Comparison of ENCODE assay signal across 1 cellular context in genomic region chr15:67370206-67370954, GRCh38.
TF ChIP-seq lines count a peak whose summit lies in the region.

No MANE protein-coding gene starts in this region.

TF ChIP-seq in K562, 482 proteins besides CTCF, POLR2A, EP300 and RAD21 (continued from another document and continues in another):
- TF ChIP-seq NFRKB (IDR thresholded peaks at IDR 0.05; ENCODE audit: low read depth) (0 out of 2 replicates have a peak, but pooled peaks have one; percentile 26), HNRNPK (IDR thresholded peaks at IDR 0.05; ENCODE audit: low read depth, low read length, poor library complexity, severe bottlenecking) (no peak), MAFK (IDR thresholded peaks at IDR 0.05; ENCODE audit: low read length) (0 out of 2 replicates have a peak, but pooled peaks have one; percentile 23), RREB1 (CRISPR knock-in tag; IDR thresholded peaks at IDR 0.05) (no peak), FIP1L1 (IDR thresholded peaks at IDR 0.05; ENCODE audit: low read depth, low read length, poor library complexity, severe bottlenecking) (no peak), XRCC5 (IDR thresholded peaks at IDR 0.05; ENCODE audit: low read depth, low read length) (no peak), ZFPM2 (CRISPR knock-in tag; IDR thresholded peaks at IDR 0.05) (no peak), THAP12 (CRISPR knock-in tag; IDR thresholded peaks at IDR 0.05) (no peak), MLLT1 (IDR thresholded peaks at IDR 0.05) (no peak), SLC30A9 (CRISPR knock-in tag; IDR thresholded peaks at IDR 0.05) (no peak), FOXP4 (CRISPR knock-in tag; IDR thresholded peaks at IDR 0.05; ENCODE audit: borderline replicate concordance) (no peak), FOS (IDR thresholded peaks at IDR 0.05; ENCODE audit: extremely low read depth, insufficient read length) (no peak), NFIX (CRISPR knock-in tag; IDR thresholded peaks at IDR 0.05; ENCODE audit: low read depth) (no peak), ESRRA (IDR thresholded peaks at IDR 0.05; ENCODE audit: borderline replicate concordance, low read depth) (no peak), ARID1B (IDR thresholded peaks at IDR 0.05) (peak; percentile 71), ZFP1 (CRISPR knock-in tag; IDR thresholded peaks at IDR 0.05) (no peak), MECOM (CRISPR knock-in tag; IDR thresholded peaks at IDR 0.05) (no peak), ZNF354B (CRISPR knock-in tag; IDR thresholded peaks at IDR 0.05) (no peak), ZBTB33 (CRISPR knock-in tag; IDR thresholded peaks at IDR 0.05) (no peak), SRSF1 (IDR thresholded peaks at IDR 0.05; ENCODE audit: low read depth, low read length) (no peak), ETV6 (IDR thresholded peaks at IDR 0.05; ENCODE audit: borderline replicate concordance in 1 of 2, low read depth in 2 of 2, low read length in 1 of 2) (no peak), ETV6 (CRISPR knock-in tag; IDR thresholded peaks at IDR 0.05; ENCODE audit: borderline replicate concordance) (no peak), ZKSCAN3 (CRISPR knock-in tag; IDR thresholded peaks at IDR 0.05) (no peak), HNRNPL (IDR thresholded peaks at IDR 0.05; ENCODE audit: low read depth, low read length) (no peak), HOXB6 (CRISPR knock-in tag; IDR thresholded peaks at IDR 0.05; ENCODE audit: borderline replicate concordance) (no peak), FOXO4 (CRISPR knock-in tag; IDR thresholded peaks at IDR 0.05) (no peak), PHTF2 (CRISPR knock-in tag; IDR thresholded peaks at IDR 0.05) (no peak), IFI16 (CRISPR knock-in tag; IDR thresholded peaks at IDR 0.05) (no peak), HOMEZ (CRISPR knock-in tag; IDR thresholded peaks at IDR 0.05) (no peak), PRDM10 (IDR thresholded peaks at IDR 0.05; ENCODE audit: partially characterized antibody) (no peak), ZNF696 (CRISPR knock-in tag; conservative IDR thresholded peaks at IDR 0.05) (no peak), SAP30 (IDR thresholded peaks at IDR 0.05; ENCODE audit: borderline replicate concordance, insufficient read depth, low read depth, low read length, poor library complexity, severe bottlenecking) (no peak), WHSC1 (IDR thresholded peaks at IDR 0.05; ENCODE audit: low read length) (no peak), RFX1 (IDR thresholded peaks at IDR 0.05) (no peak), HBP1 (CRISPR knock-in tag; IDR thresholded peaks at IDR 0.05) (no peak), TCF3 (CRISPR knock-in tag; IDR thresholded peaks at IDR 0.05) (peak; percentile 58), NONO (IDR thresholded peaks at IDR 0.05; ENCODE audit: low read depth in 2 of 2, low read length in 1 of 2) (no peak), ZNF830 (CRISPR knock-in tag; IDR thresholded peaks at IDR 0.05) (no peak), U2AF1 (optimal IDR thresholded peaks at IDR 0.05; ENCODE audit: low read depth, low read length) (no peak)
